ENCODE assay signal across 16 cellular contexts in genomic region chr1:7516341-7516740, GRCh38.
DNase-seq lines count a peak whose midpoint lies in the region; ATAC-seq and TF ChIP-seq lines count a peak whose summit lies in the region.
"Had no signal": no experiment of that assay in that cellular context is flagged by ENCODE, and none has a peak within 500 bp of the region (broad histone marks: within the 10 kb centered on the region; RNA-seq: fewer than 3 reads in every experiment).

No MANE protein-coding gene starts in this region.

- TF ChIP-seq CTCF in nephron progenitor cell (IDR thresholded peaks at IDR 0.05): no peak

- no peaks in the 10 kb centered on the region for H3K36me3 Mint-ChIP-seq in nephron progenitor cell (ENCODE audit: low read depth)
- H3K36me3 Mint-ChIP-seq: memory B cell had no signal

- ATAC-seq in HG03139 (IDR thresholded peaks at IDR 0.05; ENCODE audit: unreplicated experiment): no peak
- ATAC-seq: activated T-helper 17 cell treated with anti-CD3 and anti-CD28 coated beads, Interleukin-2, amount 50 U/mL, for 72 hours; body of pancreas; HepG2 had no signal

- DNase-seq in NCI-H1417 (lab: John Stamatoyannopoulos, UW): peak in 2 of 3 experiments; percentile 30 to 41
- no peak for DNase-seq in NCI-H1417 treated with DMSO at 0.1 percent for 48 hours (lab: John Stamatoyannopoulos, UW)
- DNase-seq in MV-4-11 (lab: John Stamatoyannopoulos, UW): peak; percentile 35
- DNase-seq in fibroblast of peridontal ligament (ENCODE audit: extremely low read depth): peak; percentile 4
- peak; percentile 49 for DNase-seq in nephron progenitor cell
- no peak for DNase-seq in NCI-H1694 treated with DMSO at 0.1 percent for 48 hours (lab: John Stamatoyannopoulos, UW)
- no peak for DNase-seq in ACHN
- DNase-seq: activated CD4-positive, alpha-beta T cell treated with anti-CD3 and anti-CD28 coated beads, Interleukin-2, amount 10 ng/mL, durations not matched to agents 24 days and 14 days; body of pancreas; hippocampal formation; NCI-H187; SW 1271 had no signal

- no peak overlapping the region for H3K4me3 Mint-ChIP-seq in nephron progenitor cell
- H3K4me3 Mint-ChIP-seq: activated CD4-positive, alpha-beta T cell treated with anti-CD3 and anti-CD28 coated beads, Interleukin-2, amount 10 ng/mL, durations not matched to agents 24 days and 14 days; activated T-helper 17 cell treated with anti-CD3 and anti-CD28 coated beads, Interleukin-2, amount 50 U/mL, for 72 hours; memory B cell had no signal

- in situ Hi-C loops in ACHN (cut with HindIII; ENCODE audit: low pct_ligation_motif_present, low pct_unique_long_range_greater_than_20kb, low sequenced_read_pairs): no loop called here

- peaks cover 14% of the 10 kb centered on the region for H3K4me1 Mint-ChIP-seq in nephron progenitor cell
- H3K4me1 Mint-ChIP-seq: activated CD4-positive, alpha-beta T cell treated with anti-CD3 and anti-CD28 coated beads, Interleukin-2, amount 10 ng/mL, durations not matched to agents 24 days and 14 days; activated T-helper 17 cell treated with anti-CD3 and anti-CD28 coated beads, Interleukin-2, amount 50 U/mL, for 72 hours; memory B cell had no signal

- peaks cover 21% of the 10 kb centered on the region for H3K27me3 Mint-ChIP-seq in nephron progenitor cell (ENCODE audit: low read depth, poor library complexity)
- H3K27me3 Mint-ChIP-seq: activated CD4-positive, alpha-beta T cell treated with anti-CD3 and anti-CD28 coated beads, Interleukin-2, amount 10 ng/mL, durations not matched to agents 24 days and 14 days had no signal

- no peak overlapping the region for H3K27ac Mint-ChIP-seq in nephron progenitor cell
- H3K27ac Mint-ChIP-seq: activated CD4-positive, alpha-beta T cell treated with anti-CD3 and anti-CD28 coated beads, Interleukin-2, amount 10 ng/mL, durations not matched to agents 24 days and 14 days; activated T-helper 17 cell treated with anti-CD3 and anti-CD28 coated beads, Interleukin-2, amount 50 U/mL, for 72 hours; memory B cell had no signal

- H3K9me3 Mint-ChIP-seq in nephron progenitor cell: no peaks in the 10 kb centered on the region
- H3K9me3 Mint-ChIP-seq: activated CD4-positive, alpha-beta T cell treated with anti-CD3 and anti-CD28 coated beads, Interleukin-2, amount 10 ng/mL, durations not matched to agents 24 days and 14 days; activated T-helper 17 cell treated with anti-CD3 and anti-CD28 coated beads, Interleukin-2, amount 50 U/mL, for 72 hours; memory B cell had no signal

Comparison
In these comparisons a context has a peak if more than half of its experiments do, and no peak if none do; other contexts are left out.
1. DNase-seq: peak in NCI-H1417 (2 of 3), MV-4-11 (single experiment), fibroblast of peridontal ligament (single experiment) and nephron progenitor cell (single experiment); none in NCI-H1417 treated with DMSO at 0.1 percent for 48 hours (single experiment), NCI-H1694 treated with DMSO at 0.1 percent for 48 hours (single experiment) and ACHN (single experiment).